8 cellular contexts compared by ENCODE assay signal in genomic region chr15:64905119-64905831, GRCh38. TPM values are rescaled to one million over a fixed set of nuclear protein-coding genes. Genes with fewer than 3 reads are reported as not detected.
A peak's percentile ranks its signal among the peaks of the same experiment; 100 is the strongest.
DNase-seq lines count a peak whose midpoint lies in the region; ATAC-seq and TF ChIP-seq lines count a peak whose summit lies in the region.

No MANE protein-coding gene starts in this region.

- H3K4me3 Mint-ChIP-seq in IgD-negative memory B cell = peak overlapping the region; percentile 69 to 88 (median 84)

- H3K27ac Mint-ChIP-seq in IgD-negative memory B cell = peak overlapping the region in 2 of 3 donors; percentile 39 to 80

- CTCF ChIA-PET in GM10248 (lab: Yijun Ruan, JAX) = interaction anchor here (0.7 to 5.5 kb wide), 25 partner anchors 10 to 195 kb away, joined by 3 to 52 read pairs (median 4); partner anchors contain the start of gene PIF1

- H3K9me3 Mint-ChIP-seq in IgD-negative memory B cell = peaks cover 0 to 3% (median 3%) of the 10 kb centered on the region in 3 donors

- H3K4me1 Mint-ChIP-seq in IgD-negative memory B cell = peaks cover 21 to 30% (median 22%) of the 10 kb centered on the region in 3 donors

- DNase-seq in GM10248 (ENCODE audit: extremely low spot score) (peak; percentile 85), iris pigment epithelial cell (ENCODE audit: low read depth) (peak; percentile 64), COR-L47 (lab: John Stamatoyannopoulos, UW) (no peak), NCI-H1048 (lab: John Stamatoyannopoulos, UW) (no peak)
- peak; percentile 66 for DNase-seq in central memory CD4-positive, alpha-beta T cell
- peak; percentile 58 to 73 for DNase-seq in stimulated activated CD4-positive, alpha-beta T cell treated with anti-CD3 and anti-CD28 coated beads, Interleukin-12 subunit alpha, Interleukin-12 subunit beta, amount 100 ng/mL, for 24 hours (ENCODE audit: low read depth in 2 of 2)

- peaks cover 2% of the 10 kb centered on the region for H3K36me3 Mint-ChIP-seq in IgD-negative memory B cell

- POLR2A ChIA-PET in GM10248 (lab: Yijun Ruan, JAX) = no interaction called here

- peaks cover 5% of the 10 kb centered on the region for H3K27me3 Mint-ChIP-seq in IgD-negative memory B cell

- peak; percentile 93 for TF ChIP-seq CTCF in GM10248 (IDR thresholded peaks at IDR 0.05; ENCODE audit: control extremely low read depth, extremely low read depth, low read depth, missing control alignments)

- ATAC-seq in activated CD4-positive, CD25-positive, alpha-beta regulatory T cell treated with anti-CD3 and anti-CD28 coated beads, Interleukin-2, amount 50 U/mL, for 24 hours = peak; percentile 74 to 84

RNA-seq across cellular contexts. Expression of gene ANKDD1A, which starts 6.4 kb away (rescaled TPM):
- 3.4 TPM for polyA plus RNA-seq in IgD-negative memory B cell

Comparison
In these comparisons a context has a peak if more than half of its experiments do, and no peak if none do; other contexts are left out.
1. DNase-seq: peak in GM10248 (single experiment), central memory CD4-positive, alpha-beta T cell (single experiment), iris pigment epithelial cell (single experiment) and stimulated activated CD4-positive, alpha-beta T cell treated with anti-CD3 and anti-CD28 coated beads, Interleukin-12 subunit alpha, Interleukin-12 subunit beta, amount 100 ng/mL, for 24 hours (2 of 2); none in COR-L47 (single experiment) and NCI-H1048 (single experiment).